In genomic region chr7:67184912-67185741, GRCh38 we compare ENCODE assay signal across 8 cellular contexts.
DNase-seq lines count a peak whose midpoint lies in the region; ATAC-seq, FAIRE-seq and TF ChIP-seq lines count a peak whose summit lies in the region.
"Not testable (repeated sequence)": the region's sequence is repeated elsewhere in the genome, so short reads cannot be mapped to it uniquely, and the experiment has no call there.

No MANE protein-coding gene starts in this region.

- H3K9me3 ChIP-seq in GM12878 (replicated peaks; ENCODE audit: control insufficient read depth, insufficient read depth, low read length) = not testable (repeated sequence)

- TF ChIP-seq EP300 in GM12878 (IDR thresholded peaks at IDR 0.05; ENCODE audit: borderline replicate concordance in 1 of 2, control insufficient read depth in 1 of 2, low read depth in 2 of 2, low read length in 2 of 2) = not testable (repeated sequence)

- H3K9me3 Mint-ChIP-seq in mesothelial cell of epicardium; stimulated activated effector memory CD8-positive, alpha-beta T cell treated with anti-CD3 and anti-CD28 coated beads, Interleukin-12 subunit alpha, Interleukin-12 subunit beta, amount 100 ng/mL, for 72 hours: not testable (repeated sequence)

- not testable (repeated sequence) for H3K79me2 ChIP-seq in GM12878 (ENCODE audit: control insufficient read depth, insufficient read depth, low read length)

- SMC1A ChIA-PET in GM12878 (lab: Charles Lee; ENCODE audit: uncharacterized antibody, unreplicated experiment) = interaction anchor here (1.3 kb wide), 1 partner anchor 116 kb away, joined by 3 read pairs; no protein-coding TSS in a partner anchor

- not testable (repeated sequence) for TF ChIP-seq POLR2A in GM12878 (IDR thresholded peaks at IDR 0.05; ENCODE audit: low read depth, low read length)

- 20% methylated on average over 8 of the region's 11 CpGs for WGBS in GM12878 (ENCODE audit: insufficient coverage, insufficient replicate concordance, low lambda C conversion rate, missing lambda C conversion rate)

- H3K4me1 Mint-ChIP-seq in mesothelial cell of epicardium = peaks cover 10% of the 10 kb centered on the region
- peaks cover 20% of the 10 kb centered on the region for H3K4me1 Mint-ChIP-seq in stimulated activated effector memory CD8-positive, alpha-beta T cell treated with anti-CD3 and anti-CD28 coated beads, Interleukin-12 subunit alpha, Interleukin-12 subunit beta, amount 100 ng/mL, for 72 hours

- DNase-seq in OCI-M1 (lab: John Stamatoyannopoulos, UW) (peak; percentile 10), GM12878 (ENCODE audit: low read depth, low spot score) (peak; percentile 20)
- DNase-seq in mesothelial cell of epicardium (ENCODE audit: low spot score in 2 of 2, unreplicated experiment in 2 of 2); stimulated activated effector memory CD8-positive, alpha-beta T cell treated with anti-CD3 and anti-CD28 coated beads, Interleukin-12 subunit alpha, Interleukin-12 subunit beta, amount 100 ng/mL, for 72 hours (ENCODE audit: low spot score in 2 of 2): not testable (repeated sequence)

- H4K20me1 ChIP-seq in GM12878 (ENCODE audit: control insufficient read depth, insufficient read depth) = not testable (repeated sequence)

- H3K9ac ChIP-seq in GM12878 (ENCODE audit: control insufficient read depth, insufficient read depth, low read length) = peak overlapping the region; percentile 27; the same call in 1 of the 2 replicates

- peak overlapping the region; percentile 83 for H3K27ac ChIP-seq in GM12878 (ENCODE audit: control insufficient read depth, insufficient read depth)

- not testable (repeated sequence) for TF ChIP-seq RAD21 in GM12878 (IDR thresholded peaks at IDR 0.05; ENCODE audit: insufficient read depth, low read depth, low read length)

- not testable (repeated sequence) for H3K27me3 Mint-ChIP-seq in mesothelial cell of epicardium (ENCODE audit: low read depth)

- H3K36me3 Mint-ChIP-seq in mesothelial cell of epicardium; stimulated activated effector memory CD8-positive, alpha-beta T cell treated with anti-CD3 and anti-CD28 coated beads, Interleukin-12 subunit alpha, Interleukin-12 subunit beta, amount 100 ng/mL, for 72 hours: not testable (repeated sequence)

- ATAC-seq in GM18502 (IDR thresholded peaks at IDR 0.05; ENCODE audit: poor library complexity, unreplicated experiment) = peak; percentile 57
- peak; percentile 53 for ATAC-seq in GM19455 (IDR thresholded peaks at IDR 0.05; ENCODE audit: unreplicated experiment)
- ATAC-seq in HG02610 (IDR thresholded peaks at IDR 0.05; ENCODE audit: unreplicated experiment) = peak; percentile 29
- peak; percentile 27 for ATAC-seq in HG03108 (IDR thresholded peaks at IDR 0.05; ENCODE audit: unreplicated experiment)
- ATAC-seq in GM12878 = peak; percentile 64
- not testable (repeated sequence) for ATAC-seq in stimulated activated effector memory CD8-positive, alpha-beta T cell treated with anti-CD3 and anti-CD28 coated beads, Interleukin-12 subunit alpha, Interleukin-12 subunit beta, amount 100 ng/mL, for 72 hours

- POLR2A ChIA-PET in GM12878 (lab: Charles Lee) = not testable (repeated sequence)

- H3K4me3 ChIP-seq in GM12878 = not testable (repeated sequence)

- RAD21 ChIA-PET in GM12878 (lab: Charles Lee; ENCODE audit: unreplicated experiment) = not testable (repeated sequence)

- H2AFZ ChIP-seq in GM12878 (ENCODE audit: control insufficient read depth, low read depth, low read length) = not testable (repeated sequence)

- not testable (repeated sequence) for H3K36me3 ChIP-seq in GM12878 (ENCODE audit: control insufficient read depth in 2 of 2, insufficient read depth in 2 of 2, low read length in 1 of 2)

- CTCF ChIA-PET in GM12878 (lab: Yijun Ruan, JAX) = not testable (repeated sequence)

- not testable (repeated sequence) for H3K4me3 Mint-ChIP-seq in mesothelial cell of epicardium; stimulated activated effector memory CD8-positive, alpha-beta T cell treated with anti-CD3 and anti-CD28 coated beads, Interleukin-12 subunit alpha, Interleukin-12 subunit beta, amount 100 ng/mL, for 72 hours

- TF ChIP-seq CTCF in GM12878 (IDR thresholded peaks at IDR 0.05 in 2 of 3, conservative IDR thresholded peaks at IDR 0.05 in 1 of 3; ENCODE audit: control insufficient read depth in 2 of 3, extremely low read depth in 1 of 3, insufficient read depth in 1 of 3, low read depth in 3 of 3, low read length in 3 of 3); mesothelial cell of epicardium (IDR thresholded peaks at IDR 0.05; ENCODE audit: unreplicated experiment): not testable (repeated sequence)

- H3K4me2 ChIP-seq in GM12878 (ENCODE audit: control insufficient read depth, insufficient read depth) = 0 out of 2 replicates have a peak overlapping the region, but pooled peaks have one; percentile 9

- in situ Hi-C loops in GM12878 (cut with MboI) = not testable (repeated sequence)

- not testable (repeated sequence) for BruUV-seq in GM12878 (replicated peaks; lab: Mats Ljungman, UMichigan)

- H3K27ac Mint-ChIP-seq in mesothelial cell of epicardium = peak overlapping the region; percentile 17
- H3K27ac Mint-ChIP-seq in stimulated activated effector memory CD8-positive, alpha-beta T cell treated with anti-CD3 and anti-CD28 coated beads, Interleukin-12 subunit alpha, Interleukin-12 subunit beta, amount 100 ng/mL, for 72 hours = peak overlapping the region; percentile 48

- not testable (repeated sequence) for H3K4me1 ChIP-seq in GM12878 (ENCODE audit: control insufficient read depth, insufficient read depth, low read length)

- not testable (repeated sequence) for H3K27me3 ChIP-seq in GM12878 (replicated peaks in 1 of 2; ENCODE audit: control insufficient read depth in 2 of 2, insufficient read depth in 2 of 2, low read length in 1 of 2)

- FAIRE-seq in GM12878 (lab: Jason Lieb, UNC) = peak; percentile 47

- intact Hi-C loops in GM12878 (cut with micrococcal nuclease; ENCODE audit: unreplicated experiment) = not testable (repeated sequence)

TF ChIP-seq in GM12878, 131 proteins besides CTCF, POLR2A, EP300 and RAD21:
- 0 out of 2 replicates have a peak, but pooled peaks have one; percentile 5 for TF ChIP-seq NFIC (IDR thresholded peaks at IDR 0.05; ENCODE audit: low read depth, low read length)
TF ChIP-seq in GM12878: peak in this region for 1; not testable (repeated sequence) for 130.
